Comparison of ENCODE assay signal across 17 cellular contexts in genomic region chr13:77810891-77811290, GRCh38.
"Had no signal": no experiment of that assay in that cellular context is flagged by ENCODE, and none has a peak within 500 bp of the region (broad histone marks: within the 10 kb centered on the region; RNA-seq: fewer than 3 reads in every experiment).

No MANE protein-coding gene starts in this region.

- H3K4me3 ChIP-seq: coronary artery, lower lobe of right lung, ovary, spleen, stomach, thoracic aorta had no signal

- H3K27ac ChIP-seq: coronary artery, foreskin keratinocyte, lower lobe of right lung, ovary, spleen, stomach, thoracic aorta had no signal

- H3K36me3 ChIP-seq: lower lobe of right lung, ovary, spleen, stomach, thoracic aorta had no signal

- H3K4me1 ChIP-seq: foreskin keratinocyte, lower lobe of right lung, stomach had no signal

- DNase-seq: activated CD4-positive, alpha-beta T cell treated with anti-CD3 and anti-CD28 coated beads for 48 hours; activated CD8-positive, alpha-beta memory T cell treated with anti-CD3 and anti-CD28 coated beads, Interleukin-2, amount 50 U/mL, for 48 hours; activated gamma-delta T cell; activated T-cell treated with anti-CD3 and anti-CD28 coated beads, Interleukin-2, amount 50 U/mL, for 72 hours; amygdala; effector CD8-positive, alpha-beta T cell; head of caudate nucleus; lower lobe of right lung; ovary; spleen; stomach; T-cell; T-helper 9 cell had no signal

- H3K27me3 ChIP-seq: foreskin keratinocyte, ovary, stomach had no signal

- ATAC-seq: sciatic nerve, T-cell had no signal

- H3K9me3 ChIP-seq: lower lobe of right lung, ovary, spleen, stomach, thoracic aorta had no signal
